Comparison of ENCODE assay signal across 1 cellular context in genomic region chr1:63674865-63675815, GRCh38.
TF ChIP-seq lines count a peak whose summit lies in the region.

No MANE protein-coding gene starts in this region.

TF ChIP-seq in A549, 52 proteins besides CTCF, POLR2A, EP300 and RAD21 (continued from another document):
- TF ChIP-seq, protein P1, sequence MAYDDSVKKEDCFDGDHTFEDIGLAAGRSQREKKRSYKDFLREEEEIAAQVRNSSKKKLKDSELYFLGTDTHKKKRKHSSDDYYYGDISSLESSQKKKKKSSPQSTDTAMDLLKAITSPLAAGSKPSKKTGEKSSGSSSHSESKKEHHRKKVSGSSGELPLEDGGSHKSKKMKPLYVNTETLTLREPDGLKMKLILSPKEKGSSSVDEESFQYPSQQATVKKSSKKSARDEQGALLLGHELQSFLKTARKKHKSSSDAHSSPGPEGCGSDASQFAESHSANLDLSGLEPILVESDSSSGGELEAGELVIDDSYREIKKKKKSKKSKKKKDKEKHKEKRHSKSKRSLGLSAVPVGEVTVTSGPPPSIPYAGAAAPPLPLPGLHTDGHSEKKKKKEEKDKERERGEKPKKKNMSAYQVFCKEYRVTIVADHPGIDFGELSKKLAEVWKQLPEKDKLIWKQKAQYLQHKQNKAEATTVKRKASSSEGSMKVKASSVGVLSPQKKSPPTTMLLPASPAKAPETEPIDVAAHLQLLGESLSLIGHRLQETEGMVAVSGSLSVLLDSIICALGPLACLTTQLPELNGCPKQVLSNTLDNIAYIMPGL (CRISPR knock-in tag; IDR thresholded peaks at IDR 0.05; ENCODE audit: borderline replicate concordance): no peak
- TF ChIP-seq ZNF302 (CRISPR knock-in tag; IDR thresholded peaks at IDR 0.05) (no peak), EHF (CRISPR knock-in tag; IDR thresholded peaks at IDR 0.05) (no peak), BHLHE40 (IDR thresholded peaks at IDR 0.05; ENCODE audit: low read depth, low read length) (no peak)
- TF ChIP-seq, protein P2, sequence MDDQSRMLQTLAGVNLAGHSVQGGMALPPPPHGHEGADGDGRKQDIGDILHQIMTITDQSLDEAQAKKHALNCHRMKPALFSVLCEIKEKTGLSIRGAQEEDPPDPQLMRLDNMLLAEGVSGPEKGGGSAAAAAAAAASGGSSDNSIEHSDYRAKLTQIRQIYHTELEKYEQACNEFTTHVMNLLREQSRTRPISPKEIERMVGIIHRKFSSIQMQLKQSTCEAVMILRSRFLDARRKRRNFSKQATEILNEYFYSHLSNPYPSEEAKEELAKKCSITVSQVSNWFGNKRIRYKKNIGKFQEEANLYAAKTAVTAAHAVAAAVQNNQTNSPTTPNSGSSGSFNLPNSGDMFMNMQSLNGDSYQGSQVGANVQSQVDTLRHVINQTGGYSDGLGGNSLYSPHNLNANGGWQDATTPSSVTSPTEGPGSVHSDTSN (IDR thresholded peaks at IDR 0.05): no peak
